Comparison of ENCODE assay signal across 6 cellular contexts in genomic region chr14:54584097-54584496, GRCh38.
"Had no signal": no experiment of that assay in that cellular context is flagged by ENCODE, and none has a peak within 500 bp of the region (broad histone marks: within the 10 kb centered on the region; RNA-seq: fewer than 3 reads in every experiment).

No MANE protein-coding gene starts in this region.

- H3K9me3 ChIP-seq: HAP-1 had no signal

- H3K9ac ChIP-seq: GM23248 had no signal

- H2AFZ ChIP-seq: GM23248 had no signal

- H3K4me3 ChIP-seq: GM23248, HAP-1 had no signal

- H3K4me1 ChIP-seq: HAP-1 had no signal

- H3K27ac ChIP-seq: GM23248 had no signal

- ATAC-seq: HCT116, HepG2 had no signal

- DNase-seq: GM23248, GOT3, H7 had no signal
